Comparison of ENCODE assay signal across 2 cellular contexts in the genomic region with DNA sequence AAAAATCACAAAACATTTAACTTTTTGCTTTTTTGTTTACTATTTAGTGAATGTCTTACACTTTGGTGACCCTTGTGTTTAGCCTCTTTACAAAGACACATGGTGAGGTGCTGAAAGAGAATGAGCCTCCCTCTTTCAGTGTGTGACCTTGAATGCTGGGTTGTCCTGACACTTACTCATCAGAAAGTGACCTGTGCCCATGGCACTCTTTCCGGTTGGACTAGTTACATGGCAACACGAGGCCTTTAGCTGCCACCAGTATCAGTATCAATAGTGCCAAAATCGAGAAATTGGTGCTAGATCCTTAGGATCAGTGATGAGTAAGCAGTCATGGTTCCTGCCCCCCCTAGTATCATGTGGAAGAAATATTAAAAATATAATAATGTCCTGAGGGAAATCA.
TF ChIP-seq lines count a peak whose summit lies in the region.

No MANE protein-coding gene starts in this region.

TF ChIP-seq in SK-N-SH, 30 proteins besides CTCF, POLR2A, EP300 and RAD21 (continued from another document):
- no peak for TF ChIP-seq USF2 (IDR thresholded peaks at IDR 0.05; ENCODE audit: borderline replicate concordance, low read depth, low read length)
TF ChIP-seq in SK-N-SH: peak in this region for 0.

TF ChIP-seq in SK-N-SH treated with all-trans-retinoic acid at 6 μM for 48 hours, 23 proteins besides CTCF, POLR2A, EP300 and RAD21 (continued from another document):
- TF ChIP-seq CSRNP3 (CRISPR knock-in tag; IDR thresholded peaks at IDR 0.05) (no peak), ZC3H10 (CRISPR knock-in tag; IDR thresholded peaks at IDR 0.05) (no peak), CREB5 (CRISPR knock-in tag; IDR thresholded peaks at IDR 0.05; ENCODE audit: low read depth) (no peak)
